ENCODE assay signal across 35 cellular contexts in the genomic region with DNA sequence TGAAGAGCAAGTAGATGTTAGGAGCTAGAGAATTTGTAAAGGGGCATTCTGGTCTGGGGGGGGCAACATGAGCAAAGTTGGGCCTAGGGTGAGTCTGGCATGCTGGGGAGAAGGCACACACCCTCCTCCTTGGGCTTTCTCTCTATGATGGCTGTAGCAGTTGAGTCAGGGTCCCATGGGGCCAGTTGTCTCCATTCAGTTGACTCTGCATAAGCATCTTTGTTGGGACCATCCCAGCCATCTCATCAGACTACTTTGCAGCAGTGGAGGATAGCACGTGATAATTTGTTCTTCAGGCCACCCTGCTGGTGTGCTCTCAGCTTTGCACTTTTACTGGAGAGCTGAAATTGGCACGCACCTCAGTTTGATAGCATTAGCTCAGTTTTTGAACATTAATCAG. TPM values are rescaled to one million over a fixed set of nuclear protein-coding genes. Genes with fewer than 3 reads are reported as not detected.
"Had no signal": no experiment of that assay in that cellular context is flagged by ENCODE, and none has a peak within 500 bp of the region (broad histone marks: within the 10 kb centered on the region; RNA-seq: fewer than 3 reads in every experiment).

No MANE protein-coding gene starts in this region.

- H3K27ac ChIP-seq: adrenal gland, body of pancreas, cardiac muscle cell, coronary artery, dorsolateral prefrontal cortex, esophagus muscularis mucosa had no signal

- DNase-seq: activated CD4-positive, alpha-beta memory T cell treated with anti-CD3 and anti-CD28 coated beads for 36 hours; activated CD4-positive, alpha-beta T cell treated with anti-CD3 and anti-CD28 coated beads for 36 hours; activated CD4-positive, alpha-beta T cell treated with anti-CD3 and anti-CD28 coated beads, Interleukin-2, amount 10 ng/mL, durations not matched to agents 24 days and 14 days; activated CD4-positive, CD25-positive, alpha-beta regulatory T cell; activated CD4-positive, CD25-positive, alpha-beta regulatory T cell treated with anti-CD3 and anti-CD28 coated beads, Interleukin-2, amount 50 U/mL, for 72 hours; activated CD8-positive, alpha-beta memory T cell treated with anti-CD3 and anti-CD28 coated beads, Interleukin-2, amount 10 ng/mL, durations not matched to agents 7 days and 5 days; activated CD8-positive, alpha-beta memory T cell treated with anti-CD3 and anti-CD28 coated beads, Interleukin-2, amount 50 U/mL, for 4 hours; activated CD8-positive, alpha-beta T cell treated with anti-CD3 and anti-CD28 coated beads, Interleukin-2, amount 10 ng/mL, durations not matched to agents 7 days and 5 days; activated effector memory CD4-positive, alpha-beta T cell treated with anti-CD3 and anti-CD28 coated beads, Interleukin-2, amount 50 U/mL, for 16 hours; activated naive CD4-positive, alpha-beta T cell treated with anti-CD3 and anti-CD28 coated beads for 36 hours; activated naive CD8-positive, alpha-beta T cell treated with anti-CD3 and anti-CD28 coated beads for 36 hours; activated naive CD8-positive, alpha-beta T cell treated with anti-CD3 and anti-CD28 coated beads, Interleukin-2, amount 50 U/mL, for 24 hours; activated T-cell treated with anti-CD3 and anti-CD28 coated beads, Interleukin-2, amount 50 U/mL, for 1 hour; activated T-cell treated with anti-CD3 and anti-CD28 coated beads, Interleukin-2, amount 50 U/mL, for 48 hours; aorta; body of pancreas; central memory CD4-positive, alpha-beta T cell; cerebellar nuclear complex; dorsolateral prefrontal cortex; effector memory CD4-positive, alpha-beta T cell; endodermal cell; erythroblast; foreskin fibroblast; head of caudate nucleus; T-helper 1 cell; T-helper 17 cell; T1000 had no signal

- ATAC-seq: activated CD4-positive, alpha-beta T cell treated with anti-CD3 and anti-CD28 coated beads for 36 hours; activated CD8-positive, alpha-beta memory T cell treated with anti-CD3 and anti-CD28 coated beads, Interleukin-2, amount 10 ng/mL, durations not matched to agents 7 days and 5 days; activated CD8-positive, alpha-beta T cell treated with anti-CD3 and anti-CD28 coated beads, Interleukin-2, amount 10 ng/mL, durations not matched to agents 7 days and 5 days; activated naive CD8-positive, alpha-beta T cell treated with anti-CD3 and anti-CD28 coated beads, Interleukin-2, amount 50 U/mL, for 24 hours; body of pancreas; T-helper 17 cell had no signal

- FAIRE-seq: frontal cortex had no signal

- H3K27me3 ChIP-seq: adrenal gland, body of pancreas, cardiac muscle cell, dorsolateral prefrontal cortex, esophagus muscularis mucosa had no signal

- H3K4me3 ChIP-seq: adrenal gland, body of pancreas, cardiac muscle cell, coronary artery, dorsolateral prefrontal cortex, esophagus muscularis mucosa had no signal

- H3K36me3 ChIP-seq: adrenal gland, cardiac muscle cell, esophagus muscularis mucosa had no signal

- H3K4me1 ChIP-seq: adrenal gland, body of pancreas, esophagus muscularis mucosa had no signal

- H3K9me3 ChIP-seq: adrenal gland, body of pancreas had no signal

RNA-seq across cellular contexts. Expression of gene LRMDA, which starts 55.2 kb away (rescaled TPM):
- total RNA-seq: activated CD4-positive, alpha-beta memory T cell treated with anti-CD3 and anti-CD28 coated beads for 36 hours; activated CD4-positive, alpha-beta T cell treated with anti-CD3 and anti-CD28 coated beads for 36 hours; activated CD4-positive, alpha-beta T cell treated with anti-CD3 and anti-CD28 coated beads, Interleukin-2, amount 10 ng/mL, durations not matched to agents 24 days and 14 days; activated CD8-positive, alpha-beta memory T cell treated with anti-CD3 and anti-CD28 coated beads for 36 hours; activated CD8-positive, alpha-beta memory T cell treated with anti-CD3 and anti-CD28 coated beads, Interleukin-2, amount 10 ng/mL, durations not matched to agents 7 days and 5 days; activated CD8-positive, alpha-beta T cell treated with anti-CD3 and anti-CD28 coated beads, Interleukin-2, amount 10 ng/mL, durations not matched to agents 7 days and 5 days; activated naive CD4-positive, alpha-beta T cell treated with anti-CD3 and anti-CD28 coated beads for 36 hours; activated naive CD8-positive, alpha-beta T cell treated with anti-CD3 and anti-CD28 coated beads for 36 hours; activated T-helper 1 cell treated with anti-CD3 and anti-CD28 coated beads, Interleukin-12 subunit alpha, Interleukin-12 subunit beta, Interleukin-2, Interleukin-4 antibody, amounts not matched to agents 30 ng/mL and 10 ng/mL and 1 ng/mL, durations not matched to agents 14 hours and 24 hours and 36 hours; activated T-helper 2 cell treated with anti-CD3 and anti-CD28 coated beads, Interferon-gamma antibody, Interleukin-2, Interleukin-4, amounts not matched to agents 10 μg/mL and 5 μg/mL and 100 μg/mL, durations not matched to agents 14 hours and 24 hours and 36 hours; T-helper 17 cell had no signal
